In genomic region chr6:39137235-39137634, GRCh38 we compare ENCODE assay signal across 1 cellular context.
TF ChIP-seq lines count a peak whose summit lies in the region.

No MANE protein-coding gene starts in this region.

TF ChIP-seq in HepG2, 621 proteins besides CTCF, POLR2A, EP300 and RAD21 (continued from another document and continues in another):
- TF ChIP-seq ZBTB25 (CRISPR knock-in tag; IDR thresholded peaks at IDR 0.05), result peak; percentile 81; the same call in 1 of the 2 replicates
- 0 out of 2 replicates have a peak, but pooled peaks have one; percentile 37 for TF ChIP-seq ZSCAN25 (CRISPR knock-in tag; IDR thresholded peaks at IDR 0.05)
- TF ChIP-seq, protein P1, sequence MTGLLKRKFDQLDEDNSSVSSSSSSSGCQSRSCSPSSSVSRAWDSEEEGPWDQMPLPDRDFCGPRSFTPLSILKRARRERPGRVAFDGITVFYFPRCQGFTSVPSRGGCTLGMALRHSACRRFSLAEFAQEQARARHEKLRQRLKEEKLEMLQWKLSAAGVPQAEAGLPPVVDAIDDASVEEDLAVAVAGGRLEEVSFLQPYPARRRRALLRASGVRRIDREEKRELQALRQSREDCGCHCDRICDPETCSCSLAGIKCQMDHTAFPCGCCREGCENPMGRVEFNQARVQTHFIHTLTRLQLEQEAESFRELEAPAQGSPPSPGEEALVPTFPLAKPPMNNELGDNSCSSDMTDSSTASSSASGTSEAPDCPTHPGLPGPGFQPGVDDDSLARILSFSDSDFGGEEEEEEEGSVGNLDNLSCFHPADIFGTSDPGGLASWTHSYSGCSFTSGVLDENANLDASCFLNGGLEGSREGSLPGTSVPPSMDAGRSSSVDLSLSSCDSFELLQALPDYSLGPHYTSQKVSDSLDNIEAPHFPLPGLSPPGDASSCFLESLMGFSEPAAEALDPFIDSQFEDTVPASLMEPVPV (CRISPR knock-in tag; IDR thresholded peaks at IDR 0.05), result no peak
- 0 out of 2 replicates have a peak, but pooled peaks have one; percentile 36 for TF ChIP-seq ZNF557 (CRISPR knock-in tag; IDR thresholded peaks at IDR 0.05)
- TF ChIP-seq ZNF550 (CRISPR knock-in tag; IDR thresholded peaks at IDR 0.05; ENCODE audit: borderline replicate concordance), result no peak
- TF ChIP-seq ZNF644 (CRISPR knock-in tag; IDR thresholded peaks at IDR 0.05; ENCODE audit: low read depth), result peak; percentile 75
- TF ChIP-seq, protein P2, sequence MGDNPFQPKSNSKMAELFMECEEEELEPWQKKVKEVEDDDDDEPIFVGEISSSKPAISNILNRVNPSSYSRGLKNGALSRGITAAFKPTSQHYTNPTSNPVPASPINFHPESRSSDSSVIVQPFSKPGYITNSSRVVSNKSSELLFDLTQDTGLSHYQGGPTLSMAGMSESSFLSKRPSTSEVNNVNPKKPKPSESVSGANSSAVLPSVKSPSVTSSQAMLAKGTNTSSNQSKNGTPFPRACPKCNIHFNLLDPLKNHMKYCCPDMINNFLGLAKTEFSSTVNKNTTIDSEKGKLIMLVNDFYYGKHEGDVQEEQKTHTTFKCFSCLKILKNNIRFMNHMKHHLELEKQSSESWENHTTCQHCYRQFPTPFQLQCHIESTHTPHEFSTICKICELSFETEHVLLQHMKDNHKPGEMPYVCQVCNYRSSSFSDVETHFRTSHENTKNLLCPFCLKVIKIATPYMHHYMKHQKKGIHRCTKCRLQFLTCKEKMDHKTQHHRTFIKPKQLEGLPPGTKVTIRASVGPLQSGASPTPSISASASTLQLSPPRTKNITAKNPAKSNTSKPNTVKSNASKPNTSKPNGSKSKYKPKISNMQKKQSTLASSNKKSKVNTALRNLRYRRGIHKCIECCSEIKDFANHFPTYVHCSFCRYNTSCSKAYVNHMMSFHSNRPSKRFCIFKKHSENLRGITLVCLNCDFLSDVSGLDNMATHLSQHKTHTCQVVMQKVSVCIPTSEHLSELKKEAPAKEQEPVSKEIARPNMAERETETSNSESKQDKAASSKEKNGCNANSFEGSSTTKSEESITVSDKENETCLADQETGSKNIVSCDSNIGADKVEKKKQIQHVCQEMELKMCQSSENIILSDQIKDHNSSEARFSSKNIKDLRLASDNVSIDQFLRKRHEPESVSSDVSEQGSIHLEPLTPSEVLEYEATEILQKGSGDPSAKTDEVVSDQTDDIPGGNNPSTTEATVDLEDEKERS (CRISPR knock-in tag; IDR thresholded peaks at IDR 0.05), result 0 out of 2 replicates have a peak, but pooled peaks have one; percentile 56
- TF ChIP-seq, protein P3, sequence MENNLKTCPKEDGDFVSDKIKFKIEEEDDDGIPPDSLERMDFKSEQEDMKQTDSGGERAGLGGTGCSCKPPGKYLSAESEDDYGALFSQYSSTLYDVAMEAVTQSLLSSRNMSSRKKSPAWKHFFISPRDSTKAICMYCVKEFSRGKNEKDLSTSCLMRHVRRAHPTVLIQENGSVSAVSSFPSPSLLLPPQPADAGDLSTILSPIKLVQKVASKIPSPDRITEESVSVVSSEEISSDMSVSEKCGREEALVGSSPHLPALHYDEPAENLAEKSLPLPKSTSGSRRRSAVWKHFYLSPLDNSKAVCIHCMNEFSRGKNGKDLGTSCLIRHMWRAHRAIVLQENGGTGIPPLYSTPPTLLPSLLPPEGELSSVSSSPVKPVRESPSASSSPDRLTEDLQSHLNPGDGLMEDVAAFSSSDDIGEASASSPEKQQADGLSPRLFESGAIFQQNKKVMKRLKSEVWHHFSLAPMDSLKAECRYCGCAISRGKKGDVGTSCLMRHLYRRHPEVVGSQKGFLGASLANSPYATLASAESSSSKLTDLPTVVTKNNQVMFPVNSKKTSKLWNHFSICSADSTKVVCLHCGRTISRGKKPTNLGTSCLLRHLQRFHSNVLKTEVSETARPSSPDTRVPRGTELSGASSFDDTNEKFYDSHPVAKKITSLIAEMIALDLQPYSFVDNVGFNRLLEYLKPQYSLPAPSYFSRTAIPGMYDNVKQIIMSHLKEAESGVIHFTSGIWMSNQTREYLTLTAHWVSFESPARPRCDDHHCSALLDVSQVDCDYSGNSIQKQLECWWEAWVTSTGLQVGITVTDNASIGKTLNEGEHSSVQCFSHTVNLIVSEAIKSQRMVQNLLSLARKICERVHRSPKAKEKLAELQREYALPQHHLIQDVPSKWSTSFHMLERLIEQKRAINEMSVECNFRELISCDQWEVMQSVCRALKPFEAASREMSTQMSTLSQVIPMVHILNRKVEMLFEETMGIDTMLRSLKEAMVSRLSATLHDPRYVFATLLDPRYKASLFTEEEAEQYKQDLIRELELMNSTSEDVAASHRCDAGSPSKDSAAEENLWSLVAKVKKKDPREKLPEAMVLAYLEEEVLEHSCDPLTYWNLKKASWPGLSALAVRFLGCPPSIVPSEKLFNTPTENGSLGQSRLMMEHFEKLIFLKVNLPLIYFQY (CRISPR knock-in tag; IDR thresholded peaks at IDR 0.05; ENCODE audit: borderline replicate concordance), result peak; percentile 60; the same call in 1 of the 2 replicates
- TF ChIP-seq MIER2 (CRISPR knock-in tag; IDR thresholded peaks at IDR 0.05), result peak; percentile 99
- peak; percentile 68; the same call in 1 of the 2 replicates for TF ChIP-seq ZNF138 (CRISPR knock-in tag; IDR thresholded peaks at IDR 0.05; ENCODE audit: low read depth)
- TF ChIP-seq, protein P4, sequence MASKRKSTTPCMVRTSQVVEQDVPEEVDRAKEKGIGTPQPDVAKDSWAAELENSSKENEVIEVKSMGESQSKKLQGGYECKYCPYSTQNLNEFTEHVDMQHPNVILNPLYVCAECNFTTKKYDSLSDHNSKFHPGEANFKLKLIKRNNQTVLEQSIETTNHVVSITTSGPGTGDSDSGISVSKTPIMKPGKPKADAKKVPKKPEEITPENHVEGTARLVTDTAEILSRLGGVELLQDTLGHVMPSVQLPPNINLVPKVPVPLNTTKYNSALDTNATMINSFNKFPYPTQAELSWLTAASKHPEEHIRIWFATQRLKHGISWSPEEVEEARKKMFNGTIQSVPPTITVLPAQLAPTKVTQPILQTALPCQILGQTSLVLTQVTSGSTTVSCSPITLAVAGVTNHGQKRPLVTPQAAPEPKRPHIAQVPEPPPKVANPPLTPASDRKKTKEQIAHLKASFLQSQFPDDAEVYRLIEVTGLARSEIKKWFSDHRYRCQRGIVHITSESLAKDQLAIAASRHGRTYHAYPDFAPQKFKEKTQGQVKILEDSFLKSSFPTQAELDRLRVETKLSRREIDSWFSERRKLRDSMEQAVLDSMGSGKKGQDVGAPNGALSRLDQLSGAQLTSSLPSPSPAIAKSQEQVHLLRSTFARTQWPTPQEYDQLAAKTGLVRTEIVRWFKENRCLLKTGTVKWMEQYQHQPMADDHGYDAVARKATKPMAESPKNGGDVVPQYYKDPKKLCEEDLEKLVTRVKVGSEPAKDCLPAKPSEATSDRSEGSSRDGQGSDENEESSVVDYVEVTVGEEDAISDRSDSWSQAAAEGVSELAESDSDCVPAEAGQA (IDR thresholded peaks at IDR 0.05; ENCODE audit: low read depth), result no peak
- TF ChIP-seq, protein P4 (CRISPR knock-in tag; IDR thresholded peaks at IDR 0.05; ENCODE audit: borderline replicate concordance), result 0 out of 2 replicates have a peak, but pooled peaks have one; percentile 60
- TF ChIP-seq HMG20A (CRISPR knock-in tag; IDR thresholded peaks at IDR 0.05; ENCODE audit: borderline replicate concordance), result no peak; the same call in 1 of the 2 replicates
- 0 out of 2 replicates have a peak, but pooled peaks have one; percentile 24 for TF ChIP-seq KAT8 (CRISPR knock-in tag; IDR thresholded peaks at IDR 0.05)
- peak; percentile 84; the same call in 1 of the 2 replicates for TF ChIP-seq MTF1 (CRISPR knock-in tag; IDR thresholded peaks at IDR 0.05)
- TF ChIP-seq SRF (IDR thresholded peaks at IDR 0.05; ENCODE audit: low read depth, low read length), result no peak
- 0 out of 2 replicates have a peak, but pooled peaks have one; percentile 33 for TF ChIP-seq ZNF7 (CRISPR knock-in tag; IDR thresholded peaks at IDR 0.05)
- no peak for TF ChIP-seq MAZ (IDR thresholded peaks at IDR 0.05; ENCODE audit: borderline replicate concordance, low read depth, low read length)
- TF ChIP-seq MAZ (CRISPR knock-in tag; IDR thresholded peaks at IDR 0.05; ENCODE audit: low read depth), result 0 out of 2 replicates have a peak, but pooled peaks have one; percentile 29
- TF ChIP-seq, protein P5, sequence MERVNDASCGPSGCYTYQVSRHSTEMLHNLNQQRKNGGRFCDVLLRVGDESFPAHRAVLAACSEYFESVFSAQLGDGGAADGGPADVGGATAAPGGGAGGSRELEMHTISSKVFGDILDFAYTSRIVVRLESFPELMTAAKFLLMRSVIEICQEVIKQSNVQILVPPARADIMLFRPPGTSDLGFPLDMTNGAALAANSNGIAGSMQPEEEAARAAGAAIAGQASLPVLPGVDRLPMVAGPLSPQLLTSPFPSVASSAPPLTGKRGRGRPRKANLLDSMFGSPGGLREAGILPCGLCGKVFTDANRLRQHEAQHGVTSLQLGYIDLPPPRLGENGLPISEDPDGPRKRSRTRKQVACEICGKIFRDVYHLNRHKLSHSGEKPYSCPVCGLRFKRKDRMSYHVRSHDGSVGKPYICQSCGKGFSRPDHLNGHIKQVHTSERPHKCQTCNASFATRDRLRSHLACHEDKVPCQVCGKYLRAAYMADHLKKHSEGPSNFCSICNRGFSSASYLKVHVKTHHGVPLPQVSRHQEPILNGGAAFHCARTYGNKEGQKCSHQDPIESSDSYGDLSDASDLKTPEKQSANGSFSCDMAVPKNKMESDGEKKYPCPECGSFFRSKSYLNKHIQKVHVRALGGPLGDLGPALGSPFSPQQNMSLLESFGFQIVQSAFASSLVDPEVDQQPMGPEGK (CRISPR knock-in tag; IDR thresholded peaks at IDR 0.05), result 0 out of 2 replicates have a peak, but pooled peaks have one; percentile 12
- TF ChIP-seq ZBTB49 (CRISPR knock-in tag; IDR thresholded peaks at IDR 0.05; ENCODE audit: borderline replicate concordance), result peak; percentile 91; the same call in 1 of the 2 replicates
- TF ChIP-seq RARA (CRISPR knock-in tag; IDR thresholded peaks at IDR 0.05), result peak; percentile 61; the same call in 1 of the 2 replicates
- 0 out of 2 replicates have a peak, but pooled peaks have one; percentile 53 for TF ChIP-seq TGIF2 (CRISPR knock-in tag; IDR thresholded peaks at IDR 0.05)
- 0 out of 2 replicates have a peak, but pooled peaks have one; percentile 33 for TF ChIP-seq ZNF772 (CRISPR knock-in tag; IDR thresholded peaks at IDR 0.05)
- no peak for TF ChIP-seq ZNF589 (CRISPR knock-in tag; conservative IDR thresholded peaks at IDR 0.05)
- TF ChIP-seq ZNF292 (CRISPR knock-in tag; IDR thresholded peaks at IDR 0.05; ENCODE audit: borderline replicate concordance, low read depth), result no peak
- no peak for TF ChIP-seq TAF15 (IDR thresholded peaks at IDR 0.05; ENCODE audit: low read depth, low read length, poor library complexity, severe bottlenecking)
- peak; percentile 50; the same call in 1 of the 2 replicates for TF ChIP-seq ZBTB20 (CRISPR knock-in tag; IDR thresholded peaks at IDR 0.05; ENCODE audit: borderline replicate concordance, low read depth)
- peak; percentile 71 for TF ChIP-seq CEBPG (CRISPR knock-in tag; IDR thresholded peaks at IDR 0.05)
- peak; percentile 65; the same call in 1 of the 2 replicates for TF ChIP-seq NKX3-1 (CRISPR knock-in tag; IDR thresholded peaks at IDR 0.05)
- 0 out of 2 replicates have a peak, but pooled peaks have one; percentile 27 for TF ChIP-seq ZNF784 (CRISPR knock-in tag; IDR thresholded peaks at IDR 0.05; ENCODE audit: borderline replicate concordance)
- TF ChIP-seq ZSCAN9 (CRISPR knock-in tag; IDR thresholded peaks at IDR 0.05; ENCODE audit: borderline replicate concordance), result peak; percentile 93
